ENCODE assay signal across 11 cellular contexts in genomic region chr5:139415221-139415861, GRCh38. TPM values are rescaled to one million over a fixed set of nuclear protein-coding genes. Genes with fewer than 3 reads are reported as not detected.
DNase-seq lines count a peak whose midpoint lies in the region; ATAC-seq and TF ChIP-seq lines count a peak whose summit lies in the region.
"Had no signal": no experiment of that assay in that cellular context is flagged by ENCODE, and none has a peak within 500 bp of the region (broad histone marks: within the 10 kb centered on the region; RNA-seq: fewer than 3 reads in every experiment).

No MANE protein-coding gene starts in this region.

- H3K4me3 ChIP-seq in stomach: no peak overlapping the region
- no peak overlapping the region for H3K4me3 ChIP-seq in PC-9

- H3K4me3 Mint-ChIP-seq in activated naive CD8-positive, alpha-beta T cell treated with anti-CD3 and anti-CD28 coated beads for 36 hours: peak overlapping the region; percentile 53
- H3K4me3 Mint-ChIP-seq in CD14-positive monocyte: no peak overlapping the region

- peak overlapping the region in 3 of 5 donors; percentile 31 to 68 (median 58) for H3K27ac ChIP-seq in stomach
- H3K27ac ChIP-seq in PC-9: no peak overlapping the region

- H3K27me3 ChIP-seq in stomach (no peaks in the 10 kb centered on the region), PC-9 (ENCODE audit: insufficient read depth, low read depth) (no peaks in the 10 kb centered on the region)

- CTCF ChIA-PET in PC-9 (lab: Charles Lee): no interaction called here

- H3K9me3 Mint-ChIP-seq in activated naive CD8-positive, alpha-beta T cell treated with anti-CD3 and anti-CD28 coated beads for 36 hours: no peaks in the 10 kb centered on the region
- no peaks in the 10 kb centered on the region for H3K9me3 Mint-ChIP-seq in CD14-positive monocyte

- H3K9me3 ChIP-seq in stomach: no peaks in the 10 kb centered on the region
- H3K9me3 ChIP-seq in PC-9 (ENCODE audit: insufficient read depth, low read depth): no peaks in the 10 kb centered on the region

- intact Hi-C loops in left cardiac atrium (cut with DNase I) (no loop called here), stomach (cut with DNase I; ENCODE audit: low total_unique reads) (no loop called here), PC-9 (cut with micrococcal nuclease; ENCODE audit: unreplicated experiment) (no loop called here), CD14-positive monocyte (cut with micrococcal nuclease) (no loop called here)

- H4K20me1 ChIP-seq in PC-9 (ENCODE audit: insufficient read depth): no peaks in the 10 kb centered on the region

- H3K79me2 ChIP-seq in PC-9 (ENCODE audit: low read depth): no peaks in the 10 kb centered on the region

- no peaks in the 10 kb centered on the region for H3K27me3 Mint-ChIP-seq in activated naive CD8-positive, alpha-beta T cell treated with anti-CD3 and anti-CD28 coated beads for 36 hours
- H3K27me3 Mint-ChIP-seq in CD14-positive monocyte (ENCODE audit: low read depth in 3 of 3): no peaks in the 10 kb centered on the region

- TF ChIP-seq CTCF in stomach (IDR thresholded peaks at IDR 0.05) (no peak), PC-9 (conservative IDR thresholded peaks at IDR 0.05) (no peak), CD14-positive monocyte (IDR thresholded peaks at IDR 0.05) (no peak)

- H3K36me3 Mint-ChIP-seq in activated naive CD8-positive, alpha-beta T cell treated with anti-CD3 and anti-CD28 coated beads for 36 hours: peaks cover 42% of the 10 kb centered on the region
- H3K36me3 Mint-ChIP-seq in CD14-positive monocyte: peaks cover 3 to 8% of the 10 kb centered on the region in 2 donors

- peak; percentile 65 to 66 for ATAC-seq in activated CD4-positive, CD25-positive, alpha-beta regulatory T cell treated with anti-CD3 and anti-CD28 coated beads, Interleukin-2, amount 50 U/mL, for 24 hours
- ATAC-seq in left cardiac atrium: peak; percentile 52 to 53

- H3K36me3 ChIP-seq in stomach: peaks cover 5 to 48% (median 37%) of the 10 kb centered on the region in 4 donors
- H3K36me3 ChIP-seq in PC-9 (ENCODE audit: low read depth): no peaks in the 10 kb centered on the region

- no peaks in the 10 kb centered on the region for H3F3A ChIP-seq in PC-9 (ENCODE audit: insufficient read depth, low read depth)

- H3K4me1 ChIP-seq in stomach: peaks cover 5 to 53% (median 26%) of the 10 kb centered on the region in 4 donors
- no peaks in the 10 kb centered on the region for H3K4me1 ChIP-seq in PC-9 (replicated peaks; ENCODE audit: insufficient read depth)

- no peak for TF ChIP-seq POLR2A in stomach (IDR thresholded peaks at IDR 0.05)

- TF ChIP-seq EP300 in stomach (IDR thresholded peaks at IDR 0.05): no peak

- no peak overlapping the region for H2AFZ ChIP-seq in PC-9

- BruUV-seq in PC-9 (replicated peaks; lab: Mats Ljungman, UMichigan): no TSS peak

- no peak overlapping the region for H3K4me2 ChIP-seq in PC-9

- no peaks in the 10 kb centered on the region for H3K9me2 ChIP-seq in PC-9 (ENCODE audit: insufficient read depth)

- H3K27ac Mint-ChIP-seq in activated naive CD8-positive, alpha-beta T cell treated with anti-CD3 and anti-CD28 coated beads for 36 hours: peak overlapping the region; percentile 96
- peak overlapping the region in 1 of 7 donors; percentile 63 for H3K27ac Mint-ChIP-seq in CD14-positive monocyte

- no peak for DNase-seq in activated CD4-positive, CD25-positive, alpha-beta regulatory T cell treated with anti-CD3 and anti-CD28 coated beads, Interleukin-2, amount 50 U/mL, for 72 hours
- peak; percentile 63 for DNase-seq in activated naive CD8-positive, alpha-beta T cell treated with anti-CD3 and anti-CD28 coated beads for 36 hours
- DNase-seq in left cardiac atrium (peak; percentile 36), stomach (no peak), PC-9 (no peak), CD14-positive monocyte (ENCODE audit: low spot score) (no peak), retina (no peak)
- DNase-seq: activated gamma-delta T cell had no signal

- POLR2A ChIA-PET in PC-9 (lab: Charles Lee; ENCODE audit: unreplicated experiment): interaction anchor here (0.7 kb wide), 1 partner anchor 73 kb away, joined by 3 read pairs; no protein-coding TSS in a partner anchor

- 61 to 69% (median 67%) methylated on average over 7 to 8 of the region's 8 CpGs for WGBS in stomach, 5 donors

- peaks cover 45% of the 10 kb centered on the region for H3K4me1 Mint-ChIP-seq in activated naive CD8-positive, alpha-beta T cell treated with anti-CD3 and anti-CD28 coated beads for 36 hours
- no peaks in the 10 kb centered on the region for H3K4me1 Mint-ChIP-seq in CD14-positive monocyte

RNA-seq across cellular contexts. Expression of gene SPATA24, which starts 11.5 kb away (rescaled TPM):
- 1 to 10 TPM; 2.2 to 4.0 TPM for total RNA-seq in activated naive CD8-positive, alpha-beta T cell treated with anti-CD3 and anti-CD28 coated beads for 36 hours
- total RNA-seq in left cardiac atrium (1 to 10 TPM; 8.8 to 9.0 TPM), stomach (1 to 10 TPM in 1 of 5 donors, under 1 TPM in 1, not detected in 3; 0.92 to 3.6 TPM), PC-9 (2021) (6.5 and 9.6 TPM in 2 replicates)
- polyA plus RNA-seq in stomach (10 to 100 TPM in 1 of 3 donors, 1 to 10 TPM in 2; 5.4 to 10.1 (median 8.6) TPM), CD14-positive monocyte (1 to 10 TPM; 3.2 to 3.5 TPM)

RNA-seq across cellular contexts. Expression of gene PROB1, which starts 20.4 kb away (rescaled TPM):
- total RNA-seq in activated naive CD8-positive, alpha-beta T cell treated with anti-CD3 and anti-CD28 coated beads for 36 hours: 1 to 10 TPM; 5.5 to 6.2 TPM
- total RNA-seq in left cardiac atrium (10 to 100 TPM; 21.7 to 27.9 TPM), stomach (under 1 TPM in 2 of 5 donors, not detected in 3; 0.73 to 0.89 TPM), PC-9 (2021) (2.6 and 2.9 TPM in 2 replicates)
- polyA plus RNA-seq in stomach (under 1 TPM; 0.55 to 0.76 (median 0.56) TPM), CD14-positive monocyte (under 1 TPM in 1 of 2 donors, not detected in 1; 0.11 TPM)

RNA-seq across cellular contexts. Expression of gene DNAJC18, which starts 24.0 kb away (rescaled TPM):
- 10 to 100 TPM; 20.5 to 21.8 TPM for total RNA-seq in activated naive CD8-positive, alpha-beta T cell treated with anti-CD3 and anti-CD28 coated beads for 36 hours
- 10 to 100 TPM; 14.8 to 15.2 TPM for total RNA-seq in left cardiac atrium
- 10 to 100 TPM in 1 of 5 donors, 1 to 10 TPM in 1, under 1 TPM in 2, not detected in 1; under 0.01 to 12.1 (median 1.6) TPM for total RNA-seq in stomach
- polyA plus RNA-seq in stomach: 1 to 10 TPM; 1.8 to 4.1 (median 2.7) TPM
- 8.9 and 9.3 TPM in 2 replicates for total RNA-seq in PC-9 (2021)
- 1 to 10 TPM; 2.2 to 2.6 TPM for polyA plus RNA-seq in CD14-positive monocyte

RNA-seq across cellular contexts. Expression of gene MZB1, which starts 25.6 kb away (rescaled TPM):
- total RNA-seq in activated naive CD8-positive, alpha-beta T cell treated with anti-CD3 and anti-CD28 coated beads for 36 hours: 10 to 100 TPM; 10.4 to 10.6 TPM
- 1 to 10 TPM in 1 of 2 donors, under 1 TPM in 1; 0.55 to 1.2 TPM for total RNA-seq in left cardiac atrium
- 10 to 100 TPM in 1 of 5 donors, 1 to 10 TPM in 3, not detected in 1; 1.1 to 15.8 (median 1.5) TPM for total RNA-seq in stomach
- 10 to 100 TPM in 2 of 3 donors, 1 to 10 TPM in 1; 7.6 to 14.1 (median 11.1) TPM for polyA plus RNA-seq in stomach
- 0.50 and 0.52 TPM in 2 replicates for total RNA-seq in PC-9 (2021)
- under 1 TPM in 1 of 2 donors, not detected in 1; 0.30 TPM for polyA plus RNA-seq in CD14-positive monocyte
- total RNA-seq: LHCN-M2, pulmonary artery endothelial cell had no signal

RNA-seq across cellular contexts. Expression of gene SLC23A1, which starts 32.2 kb away (rescaled TPM):
- not detected for total RNA-seq in activated naive CD8-positive, alpha-beta T cell treated with anti-CD3 and anti-CD28 coated beads for 36 hours
- total RNA-seq in left cardiac atrium (not detected), stomach (under 1 TPM in 1 of 5 donors, not detected in 4; 0.37 TPM), PC-9 (2021) (1.9 TPM in 2 replicates)
- polyA plus RNA-seq in stomach (not detected), CD14-positive monocyte (not detected)
- total RNA-seq: LHCN-M2, pulmonary artery endothelial cell had no signal

Comparison
In these comparisons a context has a peak if more than half of its experiments do, and no peak if none do; other contexts are left out.
1. DNase-seq: peak in activated naive CD8-positive, alpha-beta T cell treated with anti-CD3 and anti-CD28 coated beads for 36 hours (single experiment) and left cardiac atrium (single experiment); none in activated CD4-positive, CD25-positive, alpha-beta regulatory T cell treated with anti-CD3 and anti-CD28 coated beads, Interleukin-2, amount 50 U/mL, for 72 hours (single experiment), stomach (single experiment), PC-9 (0 of 2), CD14-positive monocyte (single experiment) and retina (single experiment).